In the genomic region with DNA sequence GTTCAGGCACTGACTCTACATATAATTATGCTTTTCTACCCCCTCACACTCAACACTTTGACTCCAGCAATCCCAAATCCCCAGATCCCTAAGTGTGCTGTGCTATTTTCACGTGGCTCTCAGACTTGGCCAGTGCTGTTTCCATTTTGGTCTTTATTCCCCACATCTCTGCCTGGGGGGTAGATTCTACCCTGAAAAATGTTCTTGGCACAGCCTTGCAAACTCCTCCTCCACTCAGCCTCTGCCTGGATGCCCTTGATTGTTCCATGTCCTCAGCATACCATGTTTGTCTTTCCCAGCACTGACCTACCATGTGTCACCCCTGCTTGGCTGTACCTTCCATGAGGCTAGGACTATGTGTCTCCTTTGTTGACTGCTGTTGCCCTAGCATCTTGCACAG, we compare ENCODE assay signal across 1 cellular context.
TF ChIP-seq lines count a peak whose summit lies in the region.

No MANE protein-coding gene starts in this region.

TF ChIP-seq in HEK293T, 16 proteins besides CTCF, POLR2A, EP300 and RAD21 (continued from another document):
- TF ChIP-seq ZNF384 (IDR thresholded peaks at IDR 0.05) (no peak), ARNT (IDR thresholded peaks at IDR 0.05) (no peak), BHLHE40 (IDR thresholded peaks at IDR 0.05; ENCODE audit: borderline replicate concordance) (no peak), FOXM1 (IDR thresholded peaks at IDR 0.05; ENCODE audit: borderline replicate concordance) (no peak)
